8 cellular contexts compared by ENCODE assay signal in the genomic region with DNA sequence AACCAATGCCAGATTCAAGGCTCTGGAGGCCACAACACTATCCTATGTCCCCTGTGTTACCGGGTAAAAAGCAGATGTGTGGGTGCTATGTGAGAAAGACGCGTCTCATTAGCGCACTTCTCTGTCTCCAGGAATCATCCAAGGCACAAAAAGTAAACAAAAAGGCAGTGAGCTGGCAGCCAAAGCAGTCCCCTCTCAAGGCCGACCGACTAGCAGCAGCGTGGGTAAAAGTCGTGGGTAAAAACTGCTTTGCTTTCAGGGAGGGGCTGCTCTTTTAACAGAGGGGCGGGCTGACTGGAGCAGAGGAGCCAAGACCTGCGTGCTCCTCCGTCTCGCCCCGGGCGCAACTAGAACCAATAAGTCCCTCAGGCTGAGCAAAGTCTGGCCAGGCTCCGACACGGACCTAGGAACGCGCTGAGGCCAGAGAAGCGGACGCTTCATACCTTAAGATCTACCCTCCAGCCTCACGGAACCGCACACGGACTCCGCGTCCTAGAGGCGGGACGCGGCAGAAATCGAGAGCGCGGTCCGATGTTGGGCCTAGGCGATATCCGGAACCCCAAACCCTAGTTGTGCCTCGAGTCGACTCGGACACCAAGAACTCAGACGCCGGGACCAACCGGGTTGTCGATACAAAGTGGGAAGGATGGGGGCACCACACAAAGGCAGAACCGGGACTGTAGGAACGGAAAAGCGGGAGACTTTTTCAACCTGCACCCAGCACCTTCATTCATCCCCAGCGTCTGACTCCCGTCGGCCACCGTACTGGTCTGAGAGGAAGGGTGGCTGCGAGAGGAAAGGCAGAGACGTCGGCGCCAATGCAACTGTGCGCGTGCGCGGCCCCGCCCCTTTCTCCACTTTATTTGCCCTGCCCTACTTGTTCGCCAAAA. TPM values are rescaled to one million over a fixed set of nuclear protein-coding genes. Genes with fewer than 3 reads are reported as not detected.
A peak's percentile ranks its signal among the peaks of the same experiment; 100 is the strongest.
DNase-seq lines count a peak whose midpoint lies in the region; ATAC-seq, FAIRE-seq and TF ChIP-seq lines count a peak whose summit lies in the region.

A gene with protein sequence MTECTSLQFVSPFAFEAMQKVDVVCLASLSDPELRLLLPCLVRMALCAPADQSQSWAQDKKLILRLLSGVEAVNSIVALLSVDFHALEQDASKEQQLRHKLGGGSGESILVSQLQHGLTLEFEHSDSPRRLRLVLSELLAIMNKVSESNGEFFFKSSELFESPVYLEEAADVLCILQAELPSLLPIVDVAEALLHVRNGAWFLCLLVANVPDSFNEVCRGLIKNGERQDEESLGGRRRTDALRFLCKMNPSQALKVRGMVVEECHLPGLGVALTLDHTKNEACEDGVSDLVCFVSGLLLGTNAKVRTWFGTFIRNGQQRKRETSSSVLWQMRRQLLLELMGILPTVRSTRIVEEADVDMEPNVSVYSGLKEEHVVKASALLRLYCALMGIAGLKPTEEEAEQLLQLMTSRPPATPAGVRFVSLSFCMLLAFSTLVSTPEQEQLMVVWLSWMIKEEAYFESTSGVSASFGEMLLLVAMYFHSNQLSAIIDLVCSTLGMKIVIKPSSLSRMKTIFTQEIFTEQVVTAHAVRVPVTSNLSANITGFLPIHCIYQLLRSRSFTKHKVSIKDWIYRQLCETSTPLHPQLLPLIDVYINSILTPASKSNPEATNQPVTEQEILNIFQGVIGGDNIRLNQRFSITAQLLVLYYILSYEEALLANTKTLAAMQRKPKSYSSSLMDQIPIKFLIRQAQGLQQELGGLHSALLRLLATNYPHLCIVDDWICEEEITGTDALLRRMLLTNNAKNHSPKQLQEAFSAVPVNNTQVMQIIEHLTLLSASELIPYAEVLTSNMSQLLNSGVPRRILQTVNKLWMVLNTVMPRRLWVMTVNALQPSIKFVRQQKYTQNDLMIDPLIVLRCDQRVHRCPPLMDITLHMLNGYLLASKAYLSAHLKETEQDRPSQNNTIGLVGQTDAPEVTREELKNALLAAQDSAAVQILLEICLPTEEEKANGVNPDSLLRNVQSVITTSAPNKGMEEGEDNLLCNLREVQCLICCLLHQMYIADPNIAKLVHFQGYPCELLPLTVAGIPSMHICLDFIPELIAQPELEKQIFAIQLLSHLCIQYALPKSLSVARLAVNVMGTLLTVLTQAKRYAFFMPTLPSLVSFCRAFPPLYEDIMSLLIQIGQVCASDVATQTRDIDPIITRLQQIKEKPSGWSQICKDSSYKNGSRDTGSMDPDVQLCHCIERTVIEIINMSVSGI (minus strand): TSS at position 772 of the 890 bp plus-strand sequence. CDS start 1,338 bp downstream, outside the sequence.

- H3K4me1 ChIP-seq in PC-9 (replicated peaks; ENCODE audit: insufficient read depth) (peaks cover 11% of the 10 kb centered on the region; the same call in 1 of the 2 replicates), esophagus muscularis mucosa (peaks cover 13 to 25% (median 22%) of the 10 kb centered on the region in 4 donors), muscle layer of duodenum (ENCODE audit: control insufficient read depth in 1 of 2, insufficient read depth in 2 of 2, low read length in 2 of 2) (peaks cover 8 to 14% of the 10 kb centered on the region in 2 donors)

- H3K27me3 ChIP-seq in PC-9 (ENCODE audit: insufficient read depth, low read depth) (no peaks in the 10 kb centered on the region), esophagus muscularis mucosa (no peaks in the 10 kb centered on the region), muscle layer of duodenum (ENCODE audit: low read depth, low read length) (no peaks in the 10 kb centered on the region)

- H3K4me3 ChIP-seq in PC-9 (peak within 1 kb of the TSS; percentile 94), esophagus muscularis mucosa (peak within 1 kb of the TSS; percentile 68 to 83 (median 70)), muscle layer of duodenum (ENCODE audit: low read depth in 1 of 2, low read length in 2 of 2) (peak within 1 kb of the TSS; percentile 73 to 98)

- CTCF ChIA-PET in PC-9 (lab: Charles Lee): interaction anchor here (0.7 kb wide), 1 partner anchor 332 kb away, joined by 3 read pairs; no protein-coding TSS in a partner anchor

- H3K79me2 ChIP-seq in PC-9 (ENCODE audit: low read depth): peaks cover 19% of the 10 kb centered on the region

- H2AFZ ChIP-seq in PC-9: peak within 1 kb of the TSS; percentile 97

- ATAC-seq in GM21717 (IDR thresholded peaks at IDR 0.05; ENCODE audit: unreplicated experiment): peak; percentile 83

- no peak for TF ChIP-seq EP300 in esophagus muscularis mucosa (IDR thresholded peaks at IDR 0.05)

- H3K4me2 ChIP-seq in PC-9: peak within 1 kb of the TSS; percentile 98

- no peaks in the 10 kb centered on the region for H3K9me2 ChIP-seq in PC-9 (ENCODE audit: insufficient read depth)

- 2% methylated on average over 49 of the region's 58 CpGs for WGBS in esophagus muscularis mucosa

- TF ChIP-seq POLR2A in esophagus muscularis mucosa (IDR thresholded peaks at IDR 0.05; ENCODE audit: low read depth): peak; percentile 63

- POLR2A ChIA-PET in PC-9 (lab: Charles Lee; ENCODE audit: unreplicated experiment): interaction anchor here (0.6 kb wide), 1 partner anchor 65 kb away, joined by 5 read pairs; no protein-coding TSS in a partner anchor

- DNase-seq in D721Med (ENCODE audit: insufficient read length, low spot score) (peak; percentile 88), KBM-7 (peak; percentile 98), PC-9 (peak; percentile 74 to 91), esophagus muscularis mucosa (ENCODE audit: extremely low spot score) (peak; percentile 99)
- peak; percentile 94 for DNase-seq in activated T-cell treated with anti-CD3 and anti-CD28 coated beads, Interleukin-2, amount 50 U/mL, for 1 hour
- DNase-seq in stimulated activated CD8-positive, alpha-beta memory T cell treated with anti-CD3 and anti-CD28 coated beads, Interleukin-7, amount 100 ng/mL, for 24 hours (ENCODE audit: low read depth): peak; percentile 93

- in situ Hi-C loops in KBM-7 (cut with MboI; ENCODE audit: low pct_unique_long_range_greater_than_20kb, low sequenced_read_pairs): no loop called here

- H3K36me3 ChIP-seq in PC-9 (ENCODE audit: low read depth): no peaks in the 10 kb centered on the region
- peaks cover 0 to 23% (median 10%) of the 10 kb centered on the region in 4 donors for H3K36me3 ChIP-seq in esophagus muscularis mucosa
- H3K36me3 ChIP-seq in muscle layer of duodenum (ENCODE audit: control insufficient read depth in 1 of 2, insufficient read depth in 2 of 2, low read length in 2 of 2): peaks cover 7% of the 10 kb centered on the region in 2 donors

- H4K20me1 ChIP-seq in PC-9 (ENCODE audit: insufficient read depth): no peaks in the 10 kb centered on the region

- H3K9me3 ChIP-seq in PC-9 (ENCODE audit: insufficient read depth, low read depth): no peaks in the 10 kb centered on the region
- no peaks in the 10 kb centered on the region for H3K9me3 ChIP-seq in esophagus muscularis mucosa
- H3K9me3 ChIP-seq in muscle layer of duodenum (ENCODE audit: control insufficient read depth in 1 of 2, low read length in 2 of 2): no peaks in the 10 kb centered on the region

- intact Hi-C loops in PC-9 (cut with micrococcal nuclease; ENCODE audit: unreplicated experiment) (no loop called here), esophagus muscularis mucosa (cut with DNase I) (loop anchor here (5.0 kb wide), 2 partner anchors 65 to 140 kb away; partner anchors contain the start of genes BRIP1 and MED13)

- H3F3A ChIP-seq in PC-9 (ENCODE audit: insufficient read depth, low read depth): 0 out of 2 replicates have a peak, but pooled peaks cover 4% of the 10 kb centered on the region

- TF ChIP-seq CTCF in D721Med (IDR thresholded peaks at IDR 0.05; ENCODE audit: insufficient read depth, missing control alignments) (no peak), PC-9 (conservative IDR thresholded peaks at IDR 0.05) (no peak), esophagus muscularis mucosa (IDR thresholded peaks at IDR 0.05) (peak in 1 of 3 experiments; percentile 4)

- FAIRE-seq in D721Med (lab: Jason Lieb, UNC): no peak

- TSS peak; percentile 77 for BruUV-seq in PC-9 (replicated peaks; lab: Mats Ljungman, UMichigan)

- peak within 1 kb of the TSS; percentile 62 for H3K27ac ChIP-seq in PC-9
- peak within 1 kb of the TSS; percentile 80 to 92 (median 85) for H3K27ac ChIP-seq in esophagus muscularis mucosa (replicated peaks in 1 of 4)
- H3K27ac ChIP-seq in muscle layer of duodenum (ENCODE audit: low read length): peak within 1 kb of the TSS; percentile 99

RNA-seq across cellular contexts. Expression of the gene that starts here (rescaled TPM):
- total RNA-seq in PC-9 (2021) (15.7 and 17.5 TPM in 2 replicates), esophagus muscularis mucosa (10 to 100 TPM; 10.1 to 15.4 (median 11.4) TPM)

Comparison
In these comparisons a context has a peak if more than half of its experiments do, and no peak if none do; other contexts are left out.
1. Peak in every context shown above with its lines: DNase-seq, ATAC-seq, H3K4me3 ChIP-seq and H3K27ac ChIP-seq.